ENCODE assay signal across 34 cellular contexts in the genomic region with DNA sequence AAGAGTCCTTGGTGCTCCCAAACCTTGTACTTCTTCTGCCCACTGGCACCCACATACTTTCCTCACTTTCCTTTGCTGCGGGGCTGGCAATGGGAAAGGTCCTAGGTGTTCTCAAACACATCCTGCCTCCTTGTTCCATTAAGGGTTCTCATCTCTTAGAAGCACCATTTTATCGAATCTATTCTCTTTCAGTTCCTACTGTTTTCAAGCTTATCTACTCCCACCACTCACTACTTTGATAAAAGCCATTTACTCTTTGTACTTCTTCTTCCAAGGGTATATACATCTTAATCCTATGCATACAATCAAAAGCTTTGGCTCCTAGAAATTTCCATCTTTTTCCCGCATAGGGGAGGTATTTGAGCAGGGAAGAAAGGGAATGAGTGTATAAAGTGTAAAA.
"Had no signal": no experiment of that assay in that cellular context is flagged by ENCODE, and none has a peak within 500 bp of the region (broad histone marks: within the 10 kb centered on the region; RNA-seq: fewer than 3 reads in every experiment).

No MANE protein-coding gene starts in this region.

- DNase-seq: activated effector memory CD4-positive, alpha-beta T cell treated with anti-CD3 and anti-CD28 coated beads, Interleukin-2, amount 50 U/mL, for 16 hours; activated effector memory CD4-positive, alpha-beta T cell treated with Interleukin-2 at 50 U/mL for 16 hours; activated gamma-delta T cell; activated gamma-delta T cell treated with Interleukin-2 at 50 U/mL for 16 hours; activated naive CD4-positive, alpha-beta T cell; activated naive CD4-positive, alpha-beta T cell treated with anti-CD3 and anti-CD28 coated beads for 36 hours; activated naive CD4-positive, alpha-beta T cell treated with anti-CD3 and anti-CD28 coated beads, Interleukin-2, amount 10 ng/mL, durations not matched to agents 7 days and 5 days; activated naive CD4-positive, alpha-beta T cell treated with anti-CD3 and anti-CD28 coated beads, Interleukin-2, amount 50 U/mL, for 16 hours; activated naive CD4-positive, alpha-beta T cell treated with Interleukin-2 at 50 U/mL for 16 hours; activated naive CD8-positive, alpha-beta T cell treated with anti-CD3 and anti-CD28 coated beads for 36 hours; activated naive CD8-positive, alpha-beta T cell treated with anti-CD3 and anti-CD28 coated beads, Interleukin-2, amount 10 ng/mL, durations not matched to agents 7 days and 5 days; activated naive CD8-positive, alpha-beta T cell treated with anti-CD3 and anti-CD28 coated beads, Interleukin-2, amount 50 U/mL, for 24 hours; activated T-cell treated with anti-CD3 and anti-CD28 coated beads, Interleukin-2, amount 50 U/mL, for 1 hour; activated T-cell treated with anti-CD3 and anti-CD28 coated beads, Interleukin-2, amount 50 U/mL, for 24 hours; activated T-cell treated with anti-CD3 and anti-CD28 coated beads, Interleukin-2, amount 50 U/mL, for 4 hours; activated T-cell treated with anti-CD3 and anti-CD28 coated beads, Interleukin-2, amount 50 U/mL, for 48 hours; activated T-cell treated with anti-CD3 and anti-CD28 coated beads, Interleukin-2, amount 50 U/mL, for 72 hours; adrenal gland; amniotic stem cell; amygdala; anterior cingulate cortex; aorta; body of pancreas; brain microvascular endothelial cell; caudate nucleus; central memory CD4-positive, alpha-beta T cell; cerebellar nuclear complex had no signal

- ATAC-seq: activated naive CD4-positive, alpha-beta T cell treated with anti-CD3 and anti-CD28 coated beads, Interleukin-2, amount 50 U/mL, for 72 hours; activated naive CD8-positive, alpha-beta T cell treated with anti-CD3 and anti-CD28 coated beads, Interleukin-2, amount 50 U/mL, for 24 hours; activated T-cell treated with anti-CD3 and anti-CD28 coated beads, Interleukin-2, amount 50 U/mL, for 4 hours; activated T-cell treated with anti-CD3 and anti-CD28 coated beads, Interleukin-2, amount 50 U/mL, for 72 hours; activated T-helper 17 cell treated with anti-CD3 and anti-CD28 coated beads, Interleukin-2, amount 50 U/mL, for 72 hours; body of pancreas had no signal

- FAIRE-seq: astrocyte, bronchial epithelial cell had no signal

- H3K4me1 ChIP-seq: adrenal gland, ascending aorta, body of pancreas, breast epithelium had no signal

- H3K27me3 ChIP-seq: adrenal gland, ascending aorta, body of pancreas, brain microvascular endothelial cell, breast epithelium, cardiac muscle cell had no signal

- H3K4me3 ChIP-seq: adrenal gland, ascending aorta, body of pancreas, breast epithelium, cardiac muscle cell had no signal

- H3K36me3 ChIP-seq: adrenal gland, ascending aorta, brain microvascular endothelial cell, breast epithelium, cardiac muscle cell had no signal

- H3K9me3 ChIP-seq: adrenal gland, ascending aorta, body of pancreas, breast epithelium had no signal

- H3K27ac ChIP-seq: adrenal gland, ascending aorta, body of pancreas, brain microvascular endothelial cell, breast epithelium, cardiac muscle cell had no signal
